ENCODE assay signal across 8 cellular contexts in genomic region chr2:175004980-175005832, GRCh38. TPM values are rescaled to one million over a fixed set of nuclear protein-coding genes. Genes with fewer than 3 reads are reported as not detected.
A peak's percentile ranks its signal among the peaks of the same experiment; 100 is the strongest.
DNase-seq lines count a peak whose midpoint lies in the region; ATAC-seq and TF ChIP-seq lines count a peak whose summit lies in the region.

Gene CHN1 (minus strand): TSS chr2:175005381. CDS start chr2:175004912, 469 bp downstream.

- H3K9me3 Mint-ChIP-seq in neural crest cell = no peaks in the 10 kb centered on the region

- no peaks in the 10 kb centered on the region for H3K9me2 ChIP-seq in PC-9 (ENCODE audit: insufficient read depth)

- peaks cover 17% of the 10 kb centered on the region; the same call in 1 of the 2 replicates for H4K20me1 ChIP-seq in BLaER1
- no peaks in the 10 kb centered on the region for H4K20me1 ChIP-seq in PC-9 (ENCODE audit: insufficient read depth)

- peak; percentile 48 to 66 for DNase-seq in PC-9
- peak; percentile 59 for DNase-seq in activated T-helper 9 cell treated with anti-CD3 and anti-CD28 coated beads, Interleukin-2, amount 50 U/mL, for 16 hours (ENCODE audit: low read depth)
- peak; percentile 71 to 92 for DNase-seq in foreskin fibroblast
- DNase-seq in neural crest cell (ENCODE audit: low read depth, low spot score) = peak; percentile 88
- DNase-seq in stomach = peak; percentile 49

- no TSS peak for BruUV-seq in PC-9 (replicated peaks; lab: Mats Ljungman, UMichigan)

- H3F3A ChIP-seq in PC-9 (ENCODE audit: insufficient read depth, low read depth) = peaks cover 11% of the 10 kb centered on the region; the same call in 1 of the 2 replicates

- peaks cover 69% of the 10 kb centered on the region for H3K27me3 ChIP-seq in BLaER1
- H3K27me3 ChIP-seq in PC-9 (ENCODE audit: insufficient read depth, low read depth) = peaks cover 47% of the 10 kb centered on the region
- peaks cover 0 to 62% (median 16%) of the 10 kb centered on the region in 3 donors for H3K27me3 ChIP-seq in stomach

- POLR2A ChIA-PET in PC-9 (lab: Charles Lee; ENCODE audit: unreplicated experiment) = interaction anchor here (0.5 to 0.7 kb wide), 2 partner anchors 33 to 351 kb away, joined by 3 read pairs; no protein-coding TSS in a partner anchor

- H3K9me3 ChIP-seq in BLaER1 = no peaks in the 10 kb centered on the region
- H3K9me3 ChIP-seq in PC-9 (ENCODE audit: insufficient read depth, low read depth) = no peaks in the 10 kb centered on the region
- no peaks in the 10 kb centered on the region for H3K9me3 ChIP-seq in stomach

- H3K27ac ChIP-seq in BLaER1 (no peak within 1 kb of the TSS), PC-9 (no peak within 1 kb of the TSS), stomach (peak within 1 kb of the TSS; percentile 69 to 89 (median 85))

- H3K27ac Mint-ChIP-seq in neural crest cell (ENCODE audit: unreplicated experiment) = peak within 1 kb of the TSS; percentile 99

- ATAC-seq in GM19351 (IDR thresholded peaks at IDR 0.05; ENCODE audit: unreplicated experiment) = peak; percentile 80
- peak; percentile 77 for ATAC-seq in HG03571 (IDR thresholded peaks at IDR 0.05; ENCODE audit: unreplicated experiment)

- no peaks in the 10 kb centered on the region for H3K79me2 ChIP-seq in PC-9 (ENCODE audit: low read depth)

- no peaks in the 10 kb centered on the region for H3K36me3 Mint-ChIP-seq in neural crest cell (ENCODE audit: low read depth)

- peak within 1 kb of the TSS; percentile 87 for H2AFZ ChIP-seq in PC-9

- peak within 1 kb of the TSS; percentile 98 for H3K4me3 Mint-ChIP-seq in neural crest cell

- no peak for TF ChIP-seq EP300 in stomach (IDR thresholded peaks at IDR 0.05)

- TF ChIP-seq CTCF in PC-9 (conservative IDR thresholded peaks at IDR 0.05) (no peak), foreskin fibroblast (IDR thresholded peaks at IDR 0.05; ENCODE audit: low read depth, low read length) (no peak), neural crest cell (conservative IDR thresholded peaks at IDR 0.05) (peak; percentile 33), stomach (IDR thresholded peaks at IDR 0.05) (no peak)

- H3K36me3 ChIP-seq in BLaER1 = no peaks in the 10 kb centered on the region
- H3K36me3 ChIP-seq in PC-9 (ENCODE audit: low read depth) = no peaks in the 10 kb centered on the region
- H3K36me3 ChIP-seq in stomach = no peaks in the 10 kb centered on the region

- WGBS in stomach, 5 donors = 0 to 1% (median 1%) methylated on average over 26 to 92 of the region's 92 CpGs

- peaks cover 14% of the 10 kb centered on the region for H3K27me3 Mint-ChIP-seq in neural crest cell (ENCODE audit: low read depth)

- H3K4me1 ChIP-seq in BLaER1 (peaks cover 4% of the 10 kb centered on the region; the same call in 1 of the 2 replicates), PC-9 (replicated peaks; ENCODE audit: insufficient read depth) (peaks cover 13% of the 10 kb centered on the region), stomach (peaks cover 3 to 21% (median 15%) of the 10 kb centered on the region in 4 donors)

- CTCF ChIA-PET in PC-9 (lab: Charles Lee) = interaction anchor here (0.6 to 1.0 kb wide), 3 partner anchors 163 to 303 kb away, joined by 3 to 13 read pairs (median 5); no protein-coding TSS in a partner anchor

- H3K4me2 ChIP-seq in BLaER1 = peak within 1 kb of the TSS; percentile 96
- peak within 1 kb of the TSS; percentile 82 for H3K4me2 ChIP-seq in PC-9

- H3K4me1 Mint-ChIP-seq in neural crest cell = peaks cover 53% of the 10 kb centered on the region

- H3K9ac ChIP-seq in BLaER1 = peak within 1 kb of the TSS; percentile 23; the same call in 1 of the 2 replicates

- TF ChIP-seq POLR2A in stomach (IDR thresholded peaks at IDR 0.05) = no peak

- H3K4me3 ChIP-seq in BLaER1 (peak within 1 kb of the TSS; percentile 72), PC-9 (peak within 1 kb of the TSS; percentile 77), foreskin fibroblast (ENCODE audit: low read depth in 1 of 2, low read length in 2 of 2) (peak within 1 kb of the TSS; percentile 63 to 68), stomach (peak within 1 kb of the TSS; percentile 77 to 89 (median 80))

- intact Hi-C loops in PC-9 (cut with micrococcal nuclease; ENCODE audit: unreplicated experiment) (no loop called here), stomach (cut with DNase I; ENCODE audit: low total_unique reads) (no loop called here)

RNA-seq across cellular contexts. Expression of gene CHN1, which starts in this region (rescaled TPM):
- 11.8 and 14.0 TPM in 2 replicates for total RNA-seq in PC-9 (2021)
- total RNA-seq in neural crest cell = 58.7 and 61.0 TPM in 2 replicates
- total RNA-seq in stomach = 10 to 100 TPM in 2 of 5 donors, 1 to 10 TPM in 2, not detected in 1; 2.3 to 50.9 (median 8.4) TPM
- 10 to 100 TPM in 2 of 3 donors, 1 to 10 TPM in 1; 5.7 to 12.7 (median 12.2) TPM for polyA plus RNA-seq in stomach

Comparison
In these comparisons a context has a peak if more than half of its experiments do, and no peak if none do; other contexts are left out.
1. H3K27ac ChIP-seq: peak in stomach (5 of 5); none in BLaER1 (single experiment) and PC-9 (single experiment).
2. Peak in every context shown above with its lines, with median percentiles within 50 percentile points of each other: H3K4me3 ChIP-seq and DNase-seq.